8 cellular contexts compared by ENCODE assay signal in genomic region chr10:61900829-61901783, GRCh38. TPM values are rescaled to one million over a fixed set of nuclear protein-coding genes. Genes with fewer than 3 reads are reported as not detected.
A peak's percentile ranks its signal among the peaks of the same experiment; 100 is the strongest.
DNase-seq lines count a peak whose midpoint lies in the region; TF ChIP-seq lines count a peak whose summit lies in the region.

TSS of gene ARID5B (plus strand) at chr10:61901699. CDS start at chr10:61901710, 11 bp downstream.

- peak within 1 kb of the TSS; percentile 100 for H3K9ac ChIP-seq in mesenchymal stem cell (ENCODE audit: low read length)

- H2AK5ac ChIP-seq in mesenchymal stem cell (ENCODE audit: low read length, severe bottlenecking), result peak within 1 kb of the TSS; percentile 14

- peak within 1 kb of the TSS; percentile 79 for H3K4me3 ChIP-seq in epithelial cell of esophagus (ENCODE audit: low read length)
- H3K4me3 ChIP-seq in mesenchymal stem cell (ENCODE audit: insufficient read depth in 1 of 2, low read depth in 1 of 2, low read length in 2 of 2), result peak within 1 kb of the TSS; percentile 55 to 91

- peak within 1 kb of the TSS; percentile 93 for H3K27ac ChIP-seq in mesenchymal stem cell (ENCODE audit: low read length, poor library complexity, severe bottlenecking)

- peak within 1 kb of the TSS; percentile 81 for H3K4me2 ChIP-seq in mesenchymal stem cell (ENCODE audit: low read length, poor library complexity, severe bottlenecking)

- H3K79me1 ChIP-seq in mesenchymal stem cell (replicated peaks; ENCODE audit: low read length, poor library complexity, severe bottlenecking), result no peaks in the 10 kb centered on the region

- peaks cover 6% of the 10 kb centered on the region for H3K36me3 Mint-ChIP-seq in stimulated activated naive CD8-positive, alpha-beta T cell treated with anti-CD3 and anti-CD28 coated beads, Interleukin-15, Interleukin-2, amounts not matched to agents 100 ng/mL and 50 ng/mL, for 24 hours (ENCODE audit: low read depth)

- no peak within 1 kb of the TSS for H4K91ac ChIP-seq in mesenchymal stem cell (ENCODE audit: low read length)

- H2BK120ac ChIP-seq in mesenchymal stem cell (ENCODE audit: low read depth, low read length), result peak within 1 kb of the TSS; percentile 67

- no peaks in the 10 kb centered on the region for H3K9me3 Mint-ChIP-seq in stimulated activated naive CD8-positive, alpha-beta T cell treated with anti-CD3 and anti-CD28 coated beads, Interleukin-15, Interleukin-2, amounts not matched to agents 100 ng/mL and 50 ng/mL, for 24 hours

- in situ Hi-C loops in ACHN (cut with HindIII; ENCODE audit: low pct_ligation_motif_present, low pct_unique_long_range_greater_than_20kb, low sequenced_read_pairs), result loop anchor here (25.0 kb wide), 1 partner anchor 139 kb away; no protein-coding TSS in a partner anchor

- no peaks in the 10 kb centered on the region for H3K9me3 ChIP-seq in mesenchymal stem cell (ENCODE audit: control insufficient read depth, low read length)

- H3K18ac ChIP-seq in mesenchymal stem cell (ENCODE audit: low read depth in 1 of 2, low read length in 2 of 2), result peak within 1 kb of the TSS; percentile 54 to 63

- H4K8ac ChIP-seq in mesenchymal stem cell (ENCODE audit: low read length), result peak within 1 kb of the TSS; percentile 32

- peak; percentile 45 for TF ChIP-seq POLR2A in GM15510 (IDR thresholded peaks at IDR 0.05; ENCODE audit: borderline replicate concordance, extremely low read depth, insufficient read length)

- DNase-seq in ACHN, result peak; percentile 79
- DNase-seq in NCI-H510A treated with DMSO at 0.1 percent for 48 hours (lab: John Stamatoyannopoulos, UW), result peak; percentile 54
- DNase-seq in activated CD8-positive, alpha-beta memory T cell treated with anti-CD3 and anti-CD28 coated beads, Interleukin-2, amount 50 U/mL, for 48 hours, result peak; percentile 63
- peak; percentile 83 for DNase-seq in epithelial cell of esophagus (ENCODE audit: low read depth)
- DNase-seq in mesenchymal stem cell, result peak; percentile 84
- no peak for DNase-seq in cerebellar nuclear complex (lab: John Stamatoyannopoulos, UW)

- H3K4ac ChIP-seq in mesenchymal stem cell (ENCODE audit: low read depth in 1 of 2, low read length in 2 of 2), result peak within 1 kb of the TSS in 1 of 2 experiments; percentile 83

- H3K23ac ChIP-seq in mesenchymal stem cell (ENCODE audit: low read length in 2 of 2), result no peak within 1 kb of the TSS

- peak within 1 kb of the TSS; percentile 92 for H3K4me3 Mint-ChIP-seq in stimulated activated naive CD8-positive, alpha-beta T cell treated with anti-CD3 and anti-CD28 coated beads, Interleukin-15, Interleukin-2, amounts not matched to agents 100 ng/mL and 50 ng/mL, for 24 hours

- no peak within 1 kb of the TSS for H2BK15ac ChIP-seq in mesenchymal stem cell (ENCODE audit: low read depth, poor library complexity, severe bottlenecking)

- H3K14ac ChIP-seq in mesenchymal stem cell (ENCODE audit: low read length in 2 of 2), result no peak within 1 kb of the TSS

- peak within 1 kb of the TSS in 1 of 2 experiments; percentile 29 for H2BK12ac ChIP-seq in mesenchymal stem cell (ENCODE audit: low read length in 2 of 2)

- peaks cover 59% of the 10 kb centered on the region for H3K4me1 Mint-ChIP-seq in stimulated activated naive CD8-positive, alpha-beta T cell treated with anti-CD3 and anti-CD28 coated beads, Interleukin-15, Interleukin-2, amounts not matched to agents 100 ng/mL and 50 ng/mL, for 24 hours (ENCODE audit: low read depth)

- H3K36me3 ChIP-seq in mesenchymal stem cell (ENCODE audit: control insufficient read depth in 1 of 2, insufficient read depth in 2 of 2, low read depth in 1 of 2, low read length in 2 of 2), result no peaks in the 10 kb centered on the region

- H3K27ac Mint-ChIP-seq in stimulated activated naive CD8-positive, alpha-beta T cell treated with anti-CD3 and anti-CD28 coated beads, Interleukin-15, Interleukin-2, amounts not matched to agents 100 ng/mL and 50 ng/mL, for 24 hours, result peak within 1 kb of the TSS; percentile 100

- H2AFZ ChIP-seq in mesenchymal stem cell (ENCODE audit: low read depth, low read length), result no peak within 1 kb of the TSS

- under 1% methylated on average over 26 of the region's 34 CpGs for WGBS in mesenchymal stem cell

- H2BK5ac ChIP-seq in mesenchymal stem cell (ENCODE audit: low read depth, low read length, poor library complexity, severe bottlenecking), result peak within 1 kb of the TSS; percentile 92

- no peaks in the 10 kb centered on the region for H3K27me3 ChIP-seq in mesenchymal stem cell (ENCODE audit: control insufficient read depth in 1 of 2, insufficient read depth in 1 of 2, low read length in 2 of 2)

- no peak for TF ChIP-seq CTCF in epithelial cell of esophagus (IDR thresholded peaks at IDR 0.05; ENCODE audit: insufficient read depth, low read depth, low read length, missing control alignments)

- H3K27me3 Mint-ChIP-seq in stimulated activated naive CD8-positive, alpha-beta T cell treated with anti-CD3 and anti-CD28 coated beads, Interleukin-15, Interleukin-2, amounts not matched to agents 100 ng/mL and 50 ng/mL, for 24 hours, result no peaks in the 10 kb centered on the region

- peaks cover 7% of the 10 kb centered on the region for H3K4me1 ChIP-seq in mesenchymal stem cell (ENCODE audit: control insufficient read depth, insufficient read depth, low read depth, low read length)

RNA-seq across cellular contexts. Expression of gene ARID5B, which starts in this region (rescaled TPM):
- 61.5 TPM for polyA plus RNA-seq in mesenchymal stem cell (2013, experiment 1 of 2)
- 57.0 TPM for polyA plus RNA-seq in mesenchymal stem cell (2013, experiment 2 of 2)

Comparison
In these comparisons a context has a peak if more than half of its experiments do, and no peak if none do; other contexts are left out.
1. DNase-seq: peak in ACHN (single experiment), NCI-H510A treated with DMSO at 0.1 percent for 48 hours (single experiment), activated CD8-positive, alpha-beta memory T cell treated with anti-CD3 and anti-CD28 coated beads, Interleukin-2, amount 50 U/mL, for 48 hours (single experiment), epithelial cell of esophagus (single experiment) and mesenchymal stem cell (single experiment); none in cerebellar nuclear complex (0 of 2).